8 cellular contexts compared by ENCODE assay signal in genomic region chr12:38328306-38328938, GRCh38. TPM values are rescaled to one million over a fixed set of nuclear protein-coding genes. Genes with fewer than 3 reads are reported as not detected.
DNase-seq lines count a peak whose midpoint lies in the region; ATAC-seq, FAIRE-seq and TF ChIP-seq lines count a peak whose summit lies in the region.
"Not testable (repeated sequence)": the region's sequence is repeated elsewhere in the genome, so short reads cannot be mapped to it uniquely, and the experiment has no call there.

No MANE protein-coding gene starts in this region.

- not testable (repeated sequence) for H3K27ac ChIP-seq in astrocyte (ENCODE audit: low read depth, low read length); upper lobe of left lung

- not testable (repeated sequence) for H3K36me3 ChIP-seq in astrocyte (ENCODE audit: insufficient read depth, low read length); upper lobe of left lung

- H4K20me1 ChIP-seq in astrocyte (ENCODE audit: insufficient read depth, low read length) = not testable (repeated sequence)

- not testable (repeated sequence) for H3K4me3 Mint-ChIP-seq in astrocyte (ENCODE audit: unreplicated experiment); mesothelial cell of epicardium

- TF ChIP-seq EP300 in upper lobe of left lung (IDR thresholded peaks at IDR 0.05) = not testable (repeated sequence)

- not testable (repeated sequence) for H3K9me3 Mint-ChIP-seq in astrocyte (ENCODE audit: unreplicated experiment); mesothelial cell of epicardium

- H3K9ac ChIP-seq in astrocyte (ENCODE audit: low read length) = not testable (repeated sequence)

- H3K27me3 ChIP-seq in astrocyte (ENCODE audit: insufficient read depth, low read length); upper lobe of left lung: not testable (repeated sequence)

- not testable (repeated sequence) for H3K27me3 Mint-ChIP-seq in astrocyte (ENCODE audit: low read depth, unreplicated experiment); mesothelial cell of epicardium (ENCODE audit: low read depth)

- peak; percentile 92 for FAIRE-seq in astrocyte (lab: Jason Lieb, UNC)

- H3K4me1 ChIP-seq in astrocyte (ENCODE audit: insufficient read depth, low read length); upper lobe of left lung: not testable (repeated sequence)

- not testable (repeated sequence) for H3K27ac Mint-ChIP-seq in astrocyte (ENCODE audit: unreplicated experiment); mesothelial cell of epicardium

- not testable (repeated sequence) for H3K4me2 ChIP-seq in astrocyte (ENCODE audit: low read length)

- H3K9me3 ChIP-seq in astrocyte (ENCODE audit: insufficient read depth, low read depth, low read length); upper lobe of left lung: not testable (repeated sequence)

- TF ChIP-seq POLR2A in upper lobe of left lung (IDR thresholded peaks at IDR 0.05) = not testable (repeated sequence)

- not testable (repeated sequence) for H3K79me2 ChIP-seq in astrocyte (ENCODE audit: insufficient read depth, low read length)

- TF ChIP-seq CTCF in astrocyte (IDR thresholded peaks at IDR 0.05; ENCODE audit: insufficient read depth, low read depth, low read length) (peak; percentile 53), fibroblast of the aortic adventitia (IDR thresholded peaks at IDR 0.05; ENCODE audit: insufficient read depth, low read length) (peak; percentile 56), mesothelial cell of epicardium (IDR thresholded peaks at IDR 0.05; ENCODE audit: unreplicated experiment) (peak; percentile 90), upper lobe of left lung (IDR thresholded peaks at IDR 0.05) (peak; percentile 18 to 66 (median 54))

- ATAC-seq in GM21576 (IDR thresholded peaks at IDR 0.05; ENCODE audit: unreplicated experiment) = peak; percentile 55
- ATAC-seq in upper lobe of left lung (ENCODE audit: low FRiP score in 2 of 2) = peak in 1 of 2 donors; percentile 56

- not testable (repeated sequence) for H3K4me3 ChIP-seq in astrocyte (ENCODE audit: insufficient read depth, low read depth, low read length); fibroblast of the aortic adventitia (ENCODE audit: low read depth, low read length); upper lobe of left lung

- 32 to 38% methylated on average over 7 of the region's 7 CpGs for WGBS in upper lobe of left lung, 2 donors

- peak; percentile 47 for DNase-seq in DMS 273 (lab: John Stamatoyannopoulos, UW; ENCODE audit: unreplicated experiment)
- DNase-seq in LHCN-M2 (ENCODE audit: low read depth) = peak; percentile 23
- DNase-seq in NOMO-1 treated with DMSO at 0.1 percent for 48 hours (lab: John Stamatoyannopoulos, UW; ENCODE audit: unreplicated experiment) = peak; percentile 32
- peak; percentile 4 for DNase-seq in astrocyte (ENCODE audit: low read depth)
- DNase-seq in fibroblast of the aortic adventitia (ENCODE audit: low read depth) = peak; percentile 66
- not testable (repeated sequence) for DNase-seq in mesothelial cell of epicardium (ENCODE audit: low spot score in 2 of 2, unreplicated experiment in 2 of 2); upper lobe of left lung

- H2AFZ ChIP-seq in astrocyte (ENCODE audit: low read depth, low read length) = not testable (repeated sequence)

- H3K4me1 Mint-ChIP-seq in astrocyte (ENCODE audit: low read depth, unreplicated experiment); mesothelial cell of epicardium: not testable (repeated sequence)

- not testable (repeated sequence) for H3K36me3 Mint-ChIP-seq in astrocyte (ENCODE audit: low read depth, unreplicated experiment); mesothelial cell of epicardium

RNA-seq across cellular contexts. Expression of gene ALG10B, which starts 11.8 kb away (rescaled TPM):
- total RNA-seq in LHCN-M2 (2014; rRNA removed) (3.3 and 4.0 TPM in 2 replicates), astrocyte (1.6 and 1.8 TPM in 2 replicates), fibroblast of the aortic adventitia (ENCODE audit: low replicate concordance) (1.4 and 5.6 TPM in 2 replicates), mesothelial cell of epicardium (16.2 to 18.1 TPM (median 17.7 TPM) in 3 replicates), upper lobe of left lung (1 to 10 TPM; 2.1 to 9.9 (median 6.8) TPM)
- polyA plus RNA-seq in LHCN-M2 (2012) = 0.86 TPM
